ENCODE assay signal across 2 cellular contexts in the genomic region with DNA sequence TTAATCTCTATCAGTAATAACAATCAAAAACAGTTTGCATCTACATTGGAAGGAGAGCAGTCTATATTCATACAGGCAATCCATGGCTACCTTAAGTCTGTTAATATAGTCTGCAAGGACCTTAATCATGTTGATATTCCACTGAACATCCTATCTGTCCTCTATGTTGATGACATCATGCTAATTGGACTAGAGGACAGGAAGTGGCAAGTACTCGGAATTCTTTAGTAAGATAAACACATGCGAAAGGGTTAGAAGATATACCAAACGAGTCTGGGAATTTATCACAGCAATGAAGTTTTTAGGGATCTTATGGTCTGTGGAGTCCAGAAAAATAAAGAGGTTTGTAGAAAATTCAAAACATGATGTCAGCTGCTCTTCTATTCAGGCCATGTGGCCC.
TF ChIP-seq lines count a peak whose summit lies in the region.

No MANE protein-coding gene starts in this region.

TF ChIP-seq in HepG2, 621 proteins besides CTCF, POLR2A, EP300 and RAD21:
- TF ChIP-seq, protein P1, sequence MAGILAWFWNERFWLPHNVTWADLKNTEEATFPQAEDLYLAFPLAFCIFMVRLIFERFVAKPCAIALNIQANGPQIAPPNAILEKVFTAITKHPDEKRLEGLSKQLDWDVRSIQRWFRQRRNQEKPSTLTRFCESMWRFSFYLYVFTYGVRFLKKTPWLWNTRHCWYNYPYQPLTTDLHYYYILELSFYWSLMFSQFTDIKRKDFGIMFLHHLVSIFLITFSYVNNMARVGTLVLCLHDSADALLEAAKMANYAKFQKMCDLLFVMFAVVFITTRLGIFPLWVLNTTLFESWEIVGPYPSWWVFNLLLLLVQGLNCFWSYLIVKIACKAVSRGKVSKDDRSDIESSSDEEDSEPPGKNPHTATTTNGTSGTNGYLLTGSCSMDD (CRISPR knock-in tag; IDR thresholded peaks at IDR 0.05) = no peak
- TF ChIP-seq ATF7 (IDR thresholded peaks at IDR 0.05) (peak; percentile 82), ATF7 (CRISPR knock-in tag; IDR thresholded peaks at IDR 0.05) (no peak)
TF ChIP-seq in HepG2: peak in this region for 1.

TF ChIP-seq in SK-N-SH treated with all-trans-retinoic acid at 6 μM for 48 hours, 23 proteins besides CTCF, POLR2A, EP300 and RAD21:
- no peak for TF ChIP-seq OSR1 (CRISPR knock-in tag; IDR thresholded peaks at IDR 0.05)
- peak; percentile 24; the same call in 1 of the 2 replicates for TF ChIP-seq CSDC2 (CRISPR knock-in tag; IDR thresholded peaks at IDR 0.05)
- TF ChIP-seq ZFP3 (CRISPR knock-in tag; IDR thresholded peaks at IDR 0.05) = no peak
- TF ChIP-seq PPARA (CRISPR knock-in tag; IDR thresholded peaks at IDR 0.05; ENCODE audit: borderline replicate concordance) = no peak
- no peak for TF ChIP-seq ZNF565 (CRISPR knock-in tag; conservative IDR thresholded peaks at IDR 0.05; ENCODE audit: low read depth)
- no peak for TF ChIP-seq ZNF70 (CRISPR knock-in tag; IDR thresholded peaks at IDR 0.05)
- no peak for TF ChIP-seq RARB (CRISPR knock-in tag; IDR thresholded peaks at IDR 0.05)
- no peak for TF ChIP-seq BACH2 (CRISPR knock-in tag; IDR thresholded peaks at IDR 0.05; ENCODE audit: borderline replicate concordance)
- TF ChIP-seq, protein P2, sequence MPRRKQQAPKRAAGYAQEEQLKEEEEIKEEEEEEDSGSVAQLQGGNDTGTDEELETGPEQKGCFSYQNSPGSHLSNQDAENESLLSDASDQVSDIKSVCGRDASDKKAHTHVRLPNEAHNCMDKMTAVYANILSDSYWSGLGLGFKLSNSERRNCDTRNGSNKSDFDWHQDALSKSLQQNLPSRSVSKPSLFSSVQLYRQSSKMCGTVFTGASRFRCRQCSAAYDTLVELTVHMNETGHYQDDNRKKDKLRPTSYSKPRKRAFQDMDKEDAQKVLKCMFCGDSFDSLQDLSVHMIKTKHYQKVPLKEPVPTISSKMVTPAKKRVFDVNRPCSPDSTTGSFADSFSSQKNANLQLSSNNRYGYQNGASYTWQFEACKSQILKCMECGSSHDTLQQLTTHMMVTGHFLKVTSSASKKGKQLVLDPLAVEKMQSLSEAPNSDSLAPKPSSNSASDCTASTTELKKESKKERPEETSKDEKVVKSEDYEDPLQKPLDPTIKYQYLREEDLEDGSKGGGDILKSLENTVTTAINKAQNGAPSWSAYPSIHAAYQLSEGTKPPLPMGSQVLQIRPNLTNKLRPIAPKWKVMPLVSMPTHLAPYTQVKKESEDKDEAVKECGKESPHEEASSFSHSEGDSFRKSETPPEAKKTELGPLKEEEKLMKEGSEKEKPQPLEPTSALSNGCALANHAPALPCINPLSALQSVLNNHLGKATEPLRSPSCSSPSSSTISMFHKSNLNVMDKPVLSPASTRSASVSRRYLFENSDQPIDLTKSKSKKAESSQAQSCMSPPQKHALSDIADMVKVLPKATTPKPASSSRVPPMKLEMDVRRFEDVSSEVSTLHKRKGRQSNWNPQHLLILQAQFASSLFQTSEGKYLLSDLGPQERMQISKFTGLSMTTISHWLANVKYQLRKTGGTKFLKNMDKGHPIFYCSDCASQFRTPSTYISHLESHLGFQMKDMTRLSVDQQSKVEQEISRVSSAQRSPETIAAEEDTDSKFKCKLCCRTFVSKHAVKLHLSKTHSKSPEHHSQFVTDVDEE (CRISPR knock-in tag; IDR thresholded peaks at IDR 0.05) = no peak
- no peak for TF ChIP-seq ESRRG (CRISPR knock-in tag; IDR thresholded peaks at IDR 0.05)
- no peak for TF ChIP-seq ZC3H10 (CRISPR knock-in tag; IDR thresholded peaks at IDR 0.05)
- TF ChIP-seq, protein P3, sequence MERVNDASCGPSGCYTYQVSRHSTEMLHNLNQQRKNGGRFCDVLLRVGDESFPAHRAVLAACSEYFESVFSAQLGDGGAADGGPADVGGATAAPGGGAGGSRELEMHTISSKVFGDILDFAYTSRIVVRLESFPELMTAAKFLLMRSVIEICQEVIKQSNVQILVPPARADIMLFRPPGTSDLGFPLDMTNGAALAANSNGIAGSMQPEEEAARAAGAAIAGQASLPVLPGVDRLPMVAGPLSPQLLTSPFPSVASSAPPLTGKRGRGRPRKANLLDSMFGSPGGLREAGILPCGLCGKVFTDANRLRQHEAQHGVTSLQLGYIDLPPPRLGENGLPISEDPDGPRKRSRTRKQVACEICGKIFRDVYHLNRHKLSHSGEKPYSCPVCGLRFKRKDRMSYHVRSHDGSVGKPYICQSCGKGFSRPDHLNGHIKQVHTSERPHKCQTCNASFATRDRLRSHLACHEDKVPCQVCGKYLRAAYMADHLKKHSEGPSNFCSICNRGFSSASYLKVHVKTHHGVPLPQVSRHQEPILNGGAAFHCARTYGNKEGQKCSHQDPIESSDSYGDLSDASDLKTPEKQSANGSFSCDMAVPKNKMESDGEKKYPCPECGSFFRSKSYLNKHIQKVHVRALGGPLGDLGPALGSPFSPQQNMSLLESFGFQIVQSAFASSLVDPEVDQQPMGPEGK (CRISPR knock-in tag; IDR thresholded peaks at IDR 0.05; ENCODE audit: borderline replicate concordance) = no peak
- no peak for TF ChIP-seq GLIS3 (CRISPR knock-in tag; IDR thresholded peaks at IDR 0.05)
- TF ChIP-seq ZNF8 (CRISPR knock-in tag; IDR thresholded peaks at IDR 0.05) = no peak
- TF ChIP-seq ISL1 (CRISPR knock-in tag; IDR thresholded peaks at IDR 0.05) = 0 out of 2 replicates have a peak, but pooled peaks have one; percentile 7
